ENCODE assay signal across 11 cellular contexts in genomic region chr5:179553875-179554274, GRCh38. TPM values are rescaled to one million over a fixed set of nuclear protein-coding genes. Genes with fewer than 3 reads are reported as not detected.
DNase-seq lines count a peak whose midpoint lies in the region; ATAC-seq and TF ChIP-seq lines count a peak whose summit lies in the region.
"Had no signal": no experiment of that assay in that cellular context is flagged by ENCODE, and none has a peak within 500 bp of the region (broad histone marks: within the 10 kb centered on the region; RNA-seq: fewer than 3 reads in every experiment).

No MANE protein-coding gene starts in this region.

- H3K4me2 ChIP-seq in mesendoderm (ENCODE audit: low read length): no peak overlapping the region

- peaks cover 0 to 3% (median 0%) of the 10 kb centered on the region in 7 donors for H3K9me3 Mint-ChIP-seq in CD14-positive monocyte
- no peaks in the 10 kb centered on the region for H3K9me3 Mint-ChIP-seq in effector memory CD8-positive, alpha-beta T cell

- H3K23ac ChIP-seq in mesendoderm (ENCODE audit: low read length): no peak overlapping the region

- no CpG with 5 or more reads among the region's 7 CpGs for WGBS in mesendoderm (ENCODE audit: extremely low coverage, insufficient coverage, low lambda C conversion rate)

- H3K4me3 Mint-ChIP-seq in CD14-positive monocyte: no peak overlapping the region
- H3K4me3 Mint-ChIP-seq in effector memory CD8-positive, alpha-beta T cell: no peak overlapping the region
- H3K4me3 Mint-ChIP-seq: activated CD4-positive, alpha-beta T cell treated with anti-CD3 and anti-CD28 coated beads for 36 hours had no signal

- H3K36me3 ChIP-seq in breast epithelium: no peaks in the 10 kb centered on the region
- no peaks in the 10 kb centered on the region for H3K36me3 ChIP-seq in mesendoderm (ENCODE audit: control insufficient read depth, insufficient read depth, low read length)

- intact Hi-C loops in CD14-positive monocyte (cut with micrococcal nuclease) (loop anchor here (10.0 kb wide), 2 partner anchors 71 to 929 kb away; partner anchors contain the start of genes CLK4 (in 1 of the 2) and HNRNPH1 (in 1 of the 2)), breast epithelium (cut with DNase I; ENCODE audit: low total_unique reads) (no loop called here)

- no peak overlapping the region for H2BK5ac ChIP-seq in mesendoderm (ENCODE audit: low read length)

- H4K8ac ChIP-seq in mesendoderm (ENCODE audit: low read depth, low read length): no peak overlapping the region

- H3K27ac ChIP-seq in breast epithelium (peak overlapping the region; percentile 56 to 61), mesendoderm (ENCODE audit: low read depth, low read length) (no peak overlapping the region)

- H3K27me3 ChIP-seq in breast epithelium: no peaks in the 10 kb centered on the region
- no peaks in the 10 kb centered on the region for H3K27me3 ChIP-seq in mesendoderm (ENCODE audit: insufficient read depth, low read length, poor library complexity)

- no peak overlapping the region for H2AK5ac ChIP-seq in mesendoderm (ENCODE audit: low read length)

- H3K36me3 Mint-ChIP-seq in CD14-positive monocyte: peaks cover 5 to 14% of the 10 kb centered on the region in 2 donors
- H3K36me3 Mint-ChIP-seq in effector memory CD8-positive, alpha-beta T cell (ENCODE audit: insufficient read depth): peaks cover 13% of the 10 kb centered on the region

- H2BK120ac ChIP-seq in mesendoderm (ENCODE audit: low read depth, low read length): no peak overlapping the region

- peak overlapping the region; percentile 49 for H3K56ac ChIP-seq in mesendoderm (ENCODE audit: low read length)

- H3K4me3 ChIP-seq in breast epithelium (peak overlapping the region in 1 of 3 donors; percentile 13), mesendoderm (ENCODE audit: low read length) (no peak overlapping the region)

- peaks cover 0 to 7% of the 10 kb centered on the region in 2 donors for H3K4me1 ChIP-seq in breast epithelium
- no peaks in the 10 kb centered on the region for H3K4me1 ChIP-seq in mesendoderm (ENCODE audit: control insufficient read depth, low read depth, low read length)

- peaks cover 8% of the 10 kb centered on the region for H3K79me1 ChIP-seq in mesendoderm (ENCODE audit: low read length)

- no peak for TF ChIP-seq POLR2A in breast epithelium (IDR thresholded peaks at IDR 0.05)

- no peak for DNase-seq in CD14-positive monocyte (ENCODE audit: low spot score)
- DNase-seq in HT1080 (ENCODE audit: low read depth): peak; percentile 83
- DNase-seq in breast epithelium (ENCODE audit: low spot score in 2 of 2): peak in 1 of 2 donors; percentile 46
- DNase-seq in mesendoderm: peak; percentile 76
- no peak for DNase-seq in effector memory CD8-positive, alpha-beta T cell
- DNase-seq: activated CD4-positive, alpha-beta T cell treated with anti-CD3 and anti-CD28 coated beads for 36 hours; stimulated activated CD4-positive, alpha-beta T cell treated with anti-CD3 and anti-CD28 coated beads, Interleukin-12 subunit alpha, Interleukin-12 subunit beta, amount 100 ng/mL, for 4 hours; substantia nigra had no signal

- H3K9me3 ChIP-seq in breast epithelium: no peaks in the 10 kb centered on the region

- H2BK15ac ChIP-seq in mesendoderm (replicated peaks; ENCODE audit: low read depth): no peak overlapping the region

- no peak overlapping the region for H4K5ac ChIP-seq in mesendoderm (ENCODE audit: low read length)

- ATAC-seq in GM19397 (IDR thresholded peaks at IDR 0.05; ENCODE audit: unreplicated experiment) (no peak), HG02981 (IDR thresholded peaks at IDR 0.05; ENCODE audit: unreplicated experiment) (no peak), GM21825 (IDR thresholded peaks at IDR 0.05; ENCODE audit: unreplicated experiment) (no peak)
- ATAC-seq in effector memory CD8-positive, alpha-beta T cell (replicated peaks): no peak
- ATAC-seq: activated CD4-positive, alpha-beta T cell treated with anti-CD3 and anti-CD28 coated beads for 36 hours had no signal

- H3K27ac Mint-ChIP-seq in CD14-positive monocyte: peak overlapping the region in 6 of 7 donors; percentile 24 to 78 (median 64)
- no peak overlapping the region for H3K27ac Mint-ChIP-seq in effector memory CD8-positive, alpha-beta T cell
- H3K27ac Mint-ChIP-seq: activated CD4-positive, alpha-beta T cell treated with anti-CD3 and anti-CD28 coated beads for 36 hours had no signal

- H3K9ac ChIP-seq in mesendoderm (ENCODE audit: low read length): no peak overlapping the region

- H3K4ac ChIP-seq in mesendoderm (ENCODE audit: low read depth, low read length): no peak overlapping the region

- TF ChIP-seq CTCF in CD14-positive monocyte (IDR thresholded peaks at IDR 0.05) (no peak), breast epithelium (IDR thresholded peaks at IDR 0.05) (no peak)

- H3K18ac ChIP-seq in mesendoderm (ENCODE audit: low read length): no peak overlapping the region

- H3K79me2 ChIP-seq in mesendoderm (ENCODE audit: control insufficient read depth, insufficient read depth, low read length): peaks cover 30% of the 10 kb centered on the region

- no peaks in the 10 kb centered on the region for H3K27me3 Mint-ChIP-seq in CD14-positive monocyte (ENCODE audit: low read depth in 3 of 3)
- H3K27me3 Mint-ChIP-seq in effector memory CD8-positive, alpha-beta T cell: no peaks in the 10 kb centered on the region
- H3K27me3 Mint-ChIP-seq: activated CD4-positive, alpha-beta T cell treated with anti-CD3 and anti-CD28 coated beads for 36 hours had no signal

- peaks cover 37% of the 10 kb centered on the region for H3K4me1 Mint-ChIP-seq in CD14-positive monocyte
- peaks cover 18 to 31% of the 10 kb centered on the region in 2 donors for H3K4me1 Mint-ChIP-seq in effector memory CD8-positive, alpha-beta T cell (ENCODE audit: low read depth in 2 of 2)

RNA-seq across cellular contexts. Expression of gene RUFY1, which starts 3.5 kb away (rescaled TPM):
- polyA plus RNA-seq in CD14-positive monocyte: 10 to 100 TPM; 28.8 to 29.3 TPM
- 24.0 and 24.5 TPM in 2 replicates for total RNA-seq in HT1080 (2014; rRNA removed; shearing (Covaris generic))
- polyA plus RNA-seq in HT1080 (2015; cell fraction: cytosol; rRNA removed): 15.5 and 16.2 TPM in 2 replicates
- polyA plus RNA-seq in HT1080 (2015; cell fraction: nucleus; rRNA removed): 23.2 and 28.2 TPM in 2 replicates
- 10 to 100 TPM; 51.8 to 70.0 (median 62.6) TPM for total RNA-seq in breast epithelium
- polyA plus RNA-seq in mesendoderm (2013, experiment 1 of 2): 13.7 TPM
- polyA plus RNA-seq in mesendoderm (2013, experiment 2 of 2): 13.9 TPM

Comparison
In these comparisons a context has a peak if more than half of its experiments do, and no peak if none do; other contexts are left out.
1. DNase-seq: peak in HT1080 (single experiment) and mesendoderm (single experiment); none in CD14-positive monocyte (single experiment) and effector memory CD8-positive, alpha-beta T cell (0 of 3).
2. H3K27ac Mint-ChIP-seq: peak in CD14-positive monocyte (6 of 7); none in effector memory CD8-positive, alpha-beta T cell (0 of 2).